In genomic region chr6:43059168-43060033, GRCh38 we compare ENCODE assay signal across 8 cellular contexts. TPM values are rescaled to one million over a fixed set of nuclear protein-coding genes. Genes with fewer than 3 reads are reported as not detected.
A peak's percentile ranks its signal among the peaks of the same experiment; 100 is the strongest.
DNase-seq lines count a peak whose midpoint lies in the region; ATAC-seq, FAIRE-seq and TF ChIP-seq lines count a peak whose summit lies in the region.

TSS of gene KLC4 (plus strand) at chr6:43059631. CDS start at chr6:43061336, 1,705 bp downstream.
TSS of gene MRPL2 (minus strand) at chr6:43059434. CDS start at chr6:43059381, 53 bp downstream.

- no peaks in the 10 kb centered on the region for H3K9me3 ChIP-seq in upper lobe of right lung

- DNase-seq in GM12892 (ENCODE audit: insufficient read length) (peak; percentile 98), NCI-H146 (lab: John Stamatoyannopoulos, UW) (peak; percentile 100), T-helper 1 cell (peak; percentile 94 to 99 (median 96)), amniotic stem cell (lab: John Stamatoyannopoulos, UW) (peak; percentile 98), left cardiac atrium (peak; percentile 98), posterior vena cava (ENCODE audit: low spot score) (peak; percentile 99), upper lobe of right lung (peak; percentile 98)

- no peaks in the 10 kb centered on the region for H3K27me3 ChIP-seq in upper lobe of right lung

- TF ChIP-seq CTCF in upper lobe of right lung (IDR thresholded peaks at IDR 0.05) = no peak

- peak; percentile 90 for TF ChIP-seq POLR2A in GM12892 (IDR thresholded peaks at IDR 0.05; ENCODE audit: low read depth, low read length)

- H3K4me3 ChIP-seq in upper lobe of right lung = peak within 1 kb of the TSS; percentile 77

- peak; percentile 84 for FAIRE-seq in GM12892 (lab: Jason Lieb, UNC)

- peaks cover 24% of the 10 kb centered on the region for H3K4me1 ChIP-seq in upper lobe of right lung

- peak; percentile 88 for ATAC-seq in HG02852 (IDR thresholded peaks at IDR 0.05; ENCODE audit: unreplicated experiment)
- peak; percentile 97 to 98 for ATAC-seq in left cardiac atrium
- ATAC-seq in upper lobe of right lung = peak; percentile 95

- peaks cover 42% of the 10 kb centered on the region for H3K36me3 ChIP-seq in upper lobe of right lung

- intact Hi-C loops in left cardiac atrium (cut with DNase I) (no loop called here), posterior vena cava (cut with DNase I) (loop anchor here in 1 of 2 donors (10.0 kb wide), 1 partner anchor 65 kb away; no protein-coding TSS in a partner anchor), upper lobe of right lung (cut with DNase I) (no loop called here)

- H3K27ac ChIP-seq in upper lobe of right lung = peak within 1 kb of the TSS; percentile 83

RNA-seq across cellular contexts. Expression of gene KLC4, which starts in this region (rescaled TPM):
- polyA plus RNA-seq in GM12892 (2012; ENCODE audit: missing spikeins) = 13.5 TPM
- 10 to 100 TPM; 37.0 to 37.5 TPM for total RNA-seq in left cardiac atrium
- total RNA-seq in posterior vena cava = 10 to 100 TPM; 15.1 TPM
- 32.0 TPM for total RNA-seq in upper lobe of right lung

RNA-seq across cellular contexts. Expression of gene MRPL2, which starts in this region (rescaled TPM):
- 32.5 TPM for polyA plus RNA-seq in GM12892 (2012; ENCODE audit: missing spikeins)
- 10 to 100 TPM; 76.3 to 97.1 TPM for total RNA-seq in left cardiac atrium
- 10 to 100 TPM; 30.7 to 34.4 TPM for total RNA-seq in posterior vena cava
- total RNA-seq in upper lobe of right lung = 42.4 TPM

Comparison
In these comparisons a context has a peak if more than half of its experiments do, and no peak if none do; other contexts are left out.
1. Peak in every context shown above with its lines: DNase-seq, ATAC-seq, H3K4me3 ChIP-seq and H3K27ac ChIP-seq.